Comparison of ENCODE assay signal across 9 cellular contexts in the genomic region with DNA sequence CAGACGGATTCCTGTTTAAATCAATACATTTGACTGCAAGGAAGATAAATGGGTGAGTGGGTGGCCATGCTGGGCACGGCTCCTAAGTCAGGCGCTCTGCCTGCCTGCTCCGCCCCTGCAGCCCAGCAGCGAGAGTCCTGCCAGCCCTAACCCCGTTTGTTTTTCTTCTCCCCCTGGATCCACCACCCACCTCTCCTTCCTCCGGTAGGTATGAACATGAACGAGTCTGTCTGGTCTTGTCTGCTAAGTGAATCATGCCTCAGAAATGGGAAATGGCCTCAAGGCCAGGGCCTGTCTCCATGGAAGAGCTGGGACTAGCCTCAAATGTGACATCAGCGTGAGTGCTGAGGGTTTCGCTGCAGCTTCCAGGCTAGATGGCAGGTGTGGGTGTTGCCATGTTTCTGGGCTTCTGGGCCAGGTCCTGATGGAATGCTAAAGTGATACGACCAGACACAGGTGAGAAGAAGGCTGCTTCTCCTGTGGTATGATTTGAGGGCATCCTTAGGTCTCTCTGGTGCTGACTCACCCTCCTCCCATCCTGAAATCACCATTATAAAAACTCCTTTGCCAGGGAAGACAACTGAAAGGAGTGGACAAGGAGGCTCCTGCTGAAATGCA. TPM values are rescaled to one million over a fixed set of nuclear protein-coding genes. Genes with fewer than 3 reads are reported as not detected.
DNase-seq lines count a peak whose midpoint lies in the region; ATAC-seq, FAIRE-seq and TF ChIP-seq lines count a peak whose summit lies in the region.
"Had no signal": no experiment of that assay in that cellular context is flagged by ENCODE, and none has a peak within 500 bp of the region (broad histone marks: within the 10 kb centered on the region; RNA-seq: fewer than 3 reads in every experiment).

No MANE protein-coding gene starts in this region.

- H3K27ac ChIP-seq in RWPE1 = peak overlapping the region; percentile 95

- CTCF ChIA-PET in RWPE1 (lab: Yijun Ruan, JAX) = interaction anchor here (0.7 kb wide), 2 partner anchors 12 to 1457 kb away, joined by 4 read pairs; no protein-coding TSS in a partner anchor

- no peak for TF ChIP-seq POLR2A in GM12892 (IDR thresholded peaks at IDR 0.05; ENCODE audit: low read depth, low read length)

- ATAC-seq in omental fat pad (ENCODE audit: low FRiP score) = peak; percentile 68
- ATAC-seq in GM18867 (IDR thresholded peaks at IDR 0.05; ENCODE audit: unreplicated experiment) = no peak
- ATAC-seq: activated naive CD8-positive, alpha-beta T cell treated with anti-CD3 and anti-CD28 coated beads, Interleukin-2, amount 50 U/mL, for 24 hours had no signal

- in situ Hi-C loops in Caki2 (cut with HindIII; ENCODE audit: low pct_unique_long_range_greater_than_20kb, low sequenced_read_pairs) = no loop called here

- no peak overlapping the region for H3K4me3 ChIP-seq in fibroblast of villous mesenchyme (ENCODE audit: low read depth, low read length)

- TF ChIP-seq CTCF in RWPE1 (conservative IDR thresholded peaks at IDR 0.05; ENCODE audit: low read depth) (no peak), fibroblast of villous mesenchyme (IDR thresholded peaks at IDR 0.05; ENCODE audit: insufficient read depth, low read depth, low read length) (no peak), omental fat pad (IDR thresholded peaks at IDR 0.05) (no peak)

- DNase-seq in Caki2 (ENCODE audit: low read depth) (peak; percentile 72), RWPE1 (ENCODE audit: low spot score) (peak; percentile 96), fibroblast of villous mesenchyme (ENCODE audit: low read depth) (peak; percentile 67), omental fat pad (ENCODE audit: low spot score) (no peak), GM12892 (ENCODE audit: insufficient read length) (no peak), cerebellar cortex (ENCODE audit: low spot score) (no peak)
- no peak for DNase-seq in activated CD8-positive, alpha-beta memory T cell treated with anti-CD3 and anti-CD28 coated beads, Interleukin-2, amount 50 U/mL, for 48 hours
- DNase-seq: activated naive CD8-positive, alpha-beta T cell treated with anti-CD3 and anti-CD28 coated beads, Interleukin-2, amount 50 U/mL, for 24 hours had no signal

- POLR2A ChIA-PET in RWPE1 (lab: Yijun Ruan, JAX; ENCODE audit: low non-redundant PET) = interaction anchor here (0.5 to 1.1 kb wide), 2 partner anchors 16 to 22 kb away, joined by 3 to 5 read pairs; no protein-coding TSS in a partner anchor

- no peak for FAIRE-seq in GM12892 (lab: Jason Lieb, UNC)

RNA-seq across cellular contexts. Expression of gene FEM1B, which starts 5.6 kb away (rescaled TPM):
- total RNA-seq in Caki2 (2014; rRNA removed; shearing (Covaris generic); ENCODE audit: low replicate concordance) = 12.0 and 15.9 TPM in 2 replicates
- total RNA-seq in fibroblast of villous mesenchyme = 47.7 and 61.7 TPM in 2 replicates
- 10 to 100 TPM; 32.9 to 48.5 (median 40.9) TPM for total RNA-seq in omental fat pad
- polyA plus RNA-seq in GM12892 (2012; ENCODE audit: missing spikeins) = 11.4 TPM

RNA-seq across cellular contexts. Expression of gene CLN6, which starts 42.4 kb away (rescaled TPM):
- total RNA-seq in Caki2 (2014; rRNA removed; shearing (Covaris generic); ENCODE audit: low replicate concordance) = 15.9 and 16.8 TPM in 2 replicates
- total RNA-seq in fibroblast of villous mesenchyme (15.8 and 16.8 TPM in 2 replicates), omental fat pad (10 to 100 TPM; 15.6 to 40.1 (median 21.3) TPM)
- polyA plus RNA-seq in GM12892 (2012; ENCODE audit: missing spikeins) = 27.6 TPM

Comparison
In these comparisons a context has a peak if more than half of its experiments do, and no peak if none do; other contexts are left out.
1. DNase-seq: peak in Caki2 (single experiment), RWPE1 (single experiment) and fibroblast of villous mesenchyme (single experiment); none in omental fat pad (single experiment), GM12892 (single experiment), activated CD8-positive, alpha-beta memory T cell treated with anti-CD3 and anti-CD28 coated beads, Interleukin-2, amount 50 U/mL, for 48 hours (single experiment) and cerebellar cortex (single experiment).